Comparison of ENCODE assay signal across 31 cellular contexts in the genomic region with DNA sequence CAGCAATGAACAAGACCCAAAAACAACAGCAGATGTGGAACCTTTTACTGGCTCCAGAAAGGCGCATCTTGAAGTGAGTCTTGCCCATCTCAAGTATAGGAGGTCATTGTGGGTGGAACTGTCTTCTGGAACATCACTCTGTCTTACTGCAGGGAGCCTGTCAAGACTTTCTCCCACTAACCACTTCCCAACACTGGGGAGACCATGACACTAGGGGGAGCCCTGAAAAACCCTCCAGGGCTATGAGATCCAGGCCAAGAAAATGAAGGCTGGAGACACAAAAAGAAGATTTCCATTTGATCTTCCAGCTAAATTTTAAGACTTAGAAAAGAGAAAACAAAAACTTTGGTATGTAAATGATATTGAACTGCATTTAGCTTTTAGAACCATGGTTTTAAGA. TPM values are rescaled to one million over a fixed set of nuclear protein-coding genes. Genes with fewer than 3 reads are reported as not detected.
"Had no signal": no experiment of that assay in that cellular context is flagged by ENCODE, and none has a peak within 500 bp of the region (broad histone marks: within the 10 kb centered on the region; RNA-seq: fewer than 3 reads in every experiment).

No MANE protein-coding gene starts in this region.

- H3K9me3 ChIP-seq: lower lobe of right lung, sigmoid colon, thoracic aorta had no signal

- H3K36me3 ChIP-seq: lower lobe of right lung, sigmoid colon, thoracic aorta had no signal

- H3K79me2 ChIP-seq: hepatocyte had no signal

- H3K4me2 ChIP-seq: hepatocyte had no signal

- H3K4me1 Mint-ChIP-seq: activated B cell treated with CpG ODN at 0.5 μM for 24 hours, immature natural killer cell, naive B cell had no signal

- H3K4me3 ChIP-seq: hepatocyte, lower lobe of right lung, sigmoid colon, thoracic aorta had no signal

- H3K27me3 Mint-ChIP-seq: activated CD4-positive, alpha-beta T cell treated with anti-CD3 and anti-CD28 coated beads for 36 hours; naive B cell had no signal

- H3K27me3 ChIP-seq: hepatocyte, sigmoid colon had no signal

- H3K4me3 Mint-ChIP-seq: activated B cell treated with CpG ODN at 0.5 μM for 24 hours; activated CD4-positive, alpha-beta T cell treated with anti-CD3 and anti-CD28 coated beads for 36 hours; activated naive CD4-positive, alpha-beta T cell treated with anti-CD3 and anti-CD28 coated beads, Interleukin-2, amount 10 ng/mL, durations not matched to agents 7 days and 5 days; activated T-cell treated with anti-CD3 and anti-CD28 coated beads, Interleukin-2, amount 50 U/mL, for 72 hours; immature natural killer cell; naive B cell had no signal

- H2AFZ ChIP-seq: hepatocyte had no signal

- H3K27ac ChIP-seq: hepatocyte, lower lobe of right lung, sigmoid colon, thoracic aorta had no signal

- H3K9me3 Mint-ChIP-seq: activated B cell treated with CpG ODN at 0.5 μM for 24 hours; activated naive CD4-positive, alpha-beta T cell treated with anti-CD3 and anti-CD28 coated beads, Interleukin-2, amount 10 ng/mL, durations not matched to agents 7 days and 5 days; activated T-cell treated with anti-CD3 and anti-CD28 coated beads, Interleukin-2, amount 50 U/mL, for 72 hours; immature natural killer cell; naive B cell had no signal

- H3K4me1 ChIP-seq: lower lobe of right lung, sigmoid colon had no signal

- H3K27ac Mint-ChIP-seq: activated B cell treated with CpG ODN at 0.5 μM for 24 hours; activated CD4-positive, alpha-beta T cell treated with anti-CD3 and anti-CD28 coated beads for 36 hours; activated naive CD4-positive, alpha-beta T cell treated with anti-CD3 and anti-CD28 coated beads, Interleukin-2, amount 10 ng/mL, durations not matched to agents 7 days and 5 days; activated T-cell treated with anti-CD3 and anti-CD28 coated beads, Interleukin-2, amount 50 U/mL, for 72 hours; immature natural killer cell; naive B cell had no signal

- H3K36me3 Mint-ChIP-seq: activated naive CD4-positive, alpha-beta T cell treated with anti-CD3 and anti-CD28 coated beads, Interleukin-2, amount 10 ng/mL, durations not matched to agents 7 days and 5 days; immature natural killer cell; naive B cell had no signal

- DNase-seq: activated B cell treated with CpG ODN at 0.5 μM for 24 hours; activated CD4-positive, alpha-beta T cell treated with anti-CD3 and anti-CD28 coated beads for 36 hours; activated CD4-positive, alpha-beta T cell treated with anti-CD3 and anti-CD28 coated beads, Interleukin-2, amount 50 U/mL, for 4 hours; activated effector memory CD4-positive, alpha-beta T cell treated with anti-CD3 and anti-CD28 coated beads, Interleukin-2, amount 50 U/mL, for 16 hours; activated naive CD4-positive, alpha-beta T cell treated with anti-CD3 and anti-CD28 coated beads, Interleukin-2, amount 10 ng/mL, durations not matched to agents 7 days and 5 days; activated T-cell treated with anti-CD3 and anti-CD28 coated beads, Interleukin-2, amount 50 U/mL, for 72 hours; amygdala; central memory CD4-positive, alpha-beta T cell; effector memory CD4-positive, alpha-beta T cell; glutamatergic neuron; immature natural killer cell; lower lobe of right lung; naive B cell; nucleus accumbens; sigmoid colon; stimulated activated CD4-positive, alpha-beta T cell treated with anti-CD3 and anti-CD28 coated beads, Interleukin-2, amount 100 ng/mL, for 48 hours; stimulated activated CD8-positive, alpha-beta memory T cell treated with anti-CD3 and anti-CD28 coated beads, Interleukin-4, amount 100 ng/mL, for 48 hours; stimulated activated naive CD4-positive, alpha-beta T cell; T-helper 1 cell; T-helper 9 cell had no signal

- ATAC-seq: activated CD4-positive, alpha-beta T cell treated with anti-CD3 and anti-CD28 coated beads for 36 hours; activated T-cell treated with anti-CD3 and anti-CD28 coated beads, Interleukin-2, amount 50 U/mL, for 72 hours; left lobe of liver; lower lobe of right lung had no signal

RNA-seq across cellular contexts. Expression of a gene that starts 15.3 kb away (rescaled TPM):
- total RNA-seq: activated B cell treated with CpG ODN at 0.5 μM for 24 hours; activated CD4-positive, alpha-beta T cell treated with anti-CD3 and anti-CD28 coated beads for 36 hours; activated T-cell treated with anti-CD3 and anti-CD28 coated beads, Interleukin-2, amount 50 U/mL, for 72 hours; dermis microvascular lymphatic vessel endothelial cell; frontal cortex; kidney epithelial cell; left lobe of liver; lower lobe of right lung; mesenteric fat pad; mucosa of gallbladder; sigmoid colon; thoracic aorta; ureter had no signal
- polyA plus RNA-seq: esophagus, immature natural killer cell, neural cell, sigmoid colon had no signal
